ENCODE assay signal across 8 cellular contexts in genomic region chr20:2873747-2874041, GRCh38. TPM values are rescaled to one million over a fixed set of nuclear protein-coding genes. Genes with fewer than 3 reads are reported as not detected.
DNase-seq lines count a peak whose midpoint lies in the region; ATAC-seq and FAIRE-seq lines count a peak whose summit lies in the region.

No MANE protein-coding gene starts in this region.

- no peak for ATAC-seq in Right ventricle myocardium inferior
- peak; percentile 54 for ATAC-seq in effector memory CD8-positive, alpha-beta T cell (replicated peaks)
- ATAC-seq in stimulated activated naive CD8-positive, alpha-beta T cell treated with anti-CD3 and anti-CD28 coated beads, Interleukin-15, Interleukin-2, amounts not matched to agents 100 U/mL and 50 U/mL, for 24 hours, result peak; percentile 36
- ATAC-seq in GM21515 (IDR thresholded peaks at IDR 0.05; ENCODE audit: unreplicated experiment), result no peak

- peak overlapping the region; percentile 41 to 68 for H3K27ac Mint-ChIP-seq in effector memory CD8-positive, alpha-beta T cell

- no peaks in the 10 kb centered on the region for H3K9me3 Mint-ChIP-seq in effector memory CD8-positive, alpha-beta T cell

- peaks cover 39 to 52% of the 10 kb centered on the region in 2 donors for H3K4me1 Mint-ChIP-seq in effector memory CD8-positive, alpha-beta T cell (ENCODE audit: low read depth in 2 of 2)

- intact Hi-C loops in Right ventricle myocardium inferior (cut with DNase I) (loop anchor here (2.0 to 10.0 kb wide), 2 partner anchors 33 to 111 kb away; partner anchors contain the start of genes PCED1A and VPS16), cardiac septum (cut with DNase I) (no loop called here)

- peaks cover 16% of the 10 kb centered on the region for H3K36me3 Mint-ChIP-seq in effector memory CD8-positive, alpha-beta T cell (ENCODE audit: insufficient read depth)

- DNase-seq in Right ventricle myocardium inferior (ENCODE audit: missing footprints) (peak; percentile 82), cardiac septum (ENCODE audit: low spot score) (no peak), HTR-8/SVneo (ENCODE audit: insufficient read length, low spot score) (peak; percentile 62), myocyte (ENCODE audit: low read depth) (peak; percentile 60)
- DNase-seq in activated CD4-positive, alpha-beta T cell treated with anti-CD3 and anti-CD28 coated beads for 4 hours, result peak; percentile 39 to 60
- peak in 2 of 3 experiments; percentile 48 to 57 for DNase-seq in effector memory CD8-positive, alpha-beta T cell
- DNase-seq in stimulated activated naive CD8-positive, alpha-beta T cell treated with anti-CD3 and anti-CD28 coated beads, Interleukin-15, Interleukin-2, amounts not matched to agents 100 U/mL and 50 U/mL, for 24 hours, result peak; percentile 75

- no peak for FAIRE-seq in HTR-8/SVneo (lab: Jason Lieb, UNC)

- no peaks in the 10 kb centered on the region for H3K27me3 Mint-ChIP-seq in effector memory CD8-positive, alpha-beta T cell

- H3K4me3 Mint-ChIP-seq in effector memory CD8-positive, alpha-beta T cell, result peak overlapping the region; percentile 94 to 97

RNA-seq across cellular contexts. Expression of gene PTPRA, which starts 0.4 kb away (rescaled TPM):
- total RNA-seq in Right ventricle myocardium inferior (26.5 TPM), cardiac septum (23.5 TPM), myocyte (22.0 and 30.4 TPM in 2 replicates)
- polyA plus RNA-seq in myocyte (2012), result 40.8 TPM

RNA-seq across cellular contexts. Expression of gene VPS16, which starts 33.1 kb away (rescaled TPM):
- total RNA-seq in Right ventricle myocardium inferior, result 18.0 TPM
- 23.3 TPM for total RNA-seq in cardiac septum
- total RNA-seq in myocyte, result 30.1 and 31.3 TPM in 2 replicates
- 35.2 TPM for polyA plus RNA-seq in myocyte (2012)

RNA-seq across cellular contexts. Expression of gene PCED1A, which starts 33.2 kb away (rescaled TPM):
- total RNA-seq in Right ventricle myocardium inferior, result 10.7 TPM
- total RNA-seq in cardiac septum, result 12.8 TPM
- total RNA-seq in myocyte, result 16.3 and 31.4 TPM in 2 replicates
- 29.1 TPM for polyA plus RNA-seq in myocyte (2012)

RNA-seq across cellular contexts. Expression of gene TMEM239, which starts 57.5 kb away (rescaled TPM):
- not detected for total RNA-seq in Right ventricle myocardium inferior
- not detected for total RNA-seq in cardiac septum
- not detected in 2 replicates for total RNA-seq in myocyte
- polyA plus RNA-seq in myocyte (2012), result not detected

RNA-seq across cellular contexts. Expression of gene C20orf141, which starts 58.9 kb away (rescaled TPM):
- total RNA-seq in Right ventricle myocardium inferior (not detected), cardiac septum (not detected), myocyte (not detected in 2 replicates)
- not detected for polyA plus RNA-seq in myocyte (2012)

Comparison
In these comparisons a context has a peak if more than half of its experiments do, and no peak if none do; other contexts are left out.
1. ATAC-seq: peak in effector memory CD8-positive, alpha-beta T cell (single experiment) and stimulated activated naive CD8-positive, alpha-beta T cell treated with anti-CD3 and anti-CD28 coated beads, Interleukin-15, Interleukin-2, amounts not matched to agents 100 U/mL and 50 U/mL, for 24 hours (single experiment); none in Right ventricle myocardium inferior (single experiment) and GM21515 (single experiment).